Comparison of ENCODE assay signal across 8 cellular contexts in genomic region chr2:16281451-16282330, GRCh38.
DNase-seq lines count a peak whose midpoint lies in the region; ATAC-seq and TF ChIP-seq lines count a peak whose summit lies in the region.

No MANE protein-coding gene starts in this region.

- H3K9me2 ChIP-seq in MM.1S (replicated peaks; ENCODE audit: insufficient read depth, low read length): no peaks in the 10 kb centered on the region

- H4K20me1 ChIP-seq in MM.1S (ENCODE audit: insufficient read depth, low read length): no peaks in the 10 kb centered on the region

- H3K4me1 ChIP-seq in MM.1S (ENCODE audit: low read length): no peaks in the 10 kb centered on the region

- H3K27ac ChIP-seq in MM.1S (ENCODE audit: low read length): no peak overlapping the region

- H3F3A ChIP-seq in MM.1S (ENCODE audit: insufficient read depth, low read length): no peaks in the 10 kb centered on the region

- H3K9ac ChIP-seq in MM.1S (ENCODE audit: low read length): no peak overlapping the region; the same call in 1 of the 2 replicates

- peak overlapping the region; percentile 32; the same call in 1 of the 2 replicates for H3K4me3 ChIP-seq in MM.1S (ENCODE audit: low read length)

- peak; percentile 68 for TF ChIP-seq CTCF in MM.1S (IDR thresholded peaks at IDR 0.05; ENCODE audit: low read length)

- no peaks in the 10 kb centered on the region for H3K27me3 ChIP-seq in MM.1S (replicated peaks; ENCODE audit: insufficient read depth, low read length)

- H2AFZ ChIP-seq in MM.1S (ENCODE audit: low read length): peak overlapping the region; percentile 73

- DNase-seq in COR-L47 (lab: John Stamatoyannopoulos, UW) (peak; percentile 23), MM.1S (peak; percentile 68), astrocyte of the hippocampus (ENCODE audit: low read depth, low spot score) (peak; percentile 72), left kidney (ENCODE audit: low read depth, low spot score) (peak; percentile 88), NCI-H2029 (lab: John Stamatoyannopoulos, UW) (no peak), H4 (ENCODE audit: low spot score) (no peak)

- peak; percentile 74 for ATAC-seq in GM18909 (IDR thresholded peaks at IDR 0.05; ENCODE audit: poor library complexity, unreplicated experiment)
- no peak for ATAC-seq in GM19467 (IDR thresholded peaks at IDR 0.05; ENCODE audit: unreplicated experiment)

- no peaks in the 10 kb centered on the region for H3K36me3 ChIP-seq in MM.1S (replicated peaks; ENCODE audit: insufficient read depth, low read length)

- H3K4me2 ChIP-seq in MM.1S (ENCODE audit: low read depth, low read length): peak overlapping the region; percentile 52

- H3K9me3 ChIP-seq in MM.1S (replicated peaks; ENCODE audit: insufficient read depth, low read length): no peaks in the 10 kb centered on the region

- no peaks in the 10 kb centered on the region for H3K79me2 ChIP-seq in MM.1S (ENCODE audit: low read length)

Comparison
In these comparisons a context has a peak if more than half of its experiments do, and no peak if none do; other contexts are left out.
1. DNase-seq: peak in COR-L47 (single experiment), MM.1S (single experiment), astrocyte of the hippocampus (single experiment) and left kidney (single experiment); none in NCI-H2029 (single experiment) and H4 (single experiment).